In genomic region chr12:43694879-43695278, GRCh38 we compare ENCODE assay signal across 33 cellular contexts.
"Had no signal": no experiment of that assay in that cellular context is flagged by ENCODE, and none has a peak within 500 bp of the region (broad histone marks: within the 10 kb centered on the region; RNA-seq: fewer than 3 reads in every experiment).

No MANE protein-coding gene starts in this region.

- H3K36me3 ChIP-seq: adrenal gland, breast epithelium had no signal

- H3K27me3 ChIP-seq: adrenal gland, body of pancreas, breast epithelium had no signal

- H3K27ac ChIP-seq: adrenal gland, body of pancreas, breast epithelium, PC-9, RWPE1 had no signal

- H3K4me3 ChIP-seq: adrenal gland, body of pancreas, breast epithelium, PC-9 had no signal

- DNase-seq: activated CD4-positive, alpha-beta T cell treated with anti-CD3 and anti-CD28 coated beads for 36 hours; activated CD4-positive, alpha-beta T cell treated with anti-CD3 and anti-CD28 coated beads, Interleukin-2, amount 10 ng/mL, durations not matched to agents 7 days and 5 days; activated CD4-positive, alpha-beta T cell treated with anti-CD3 and anti-CD28 coated beads, Interleukin-2, amount 50 U/mL, for 48 hours; activated CD8-positive, alpha-beta T cell treated with anti-CD3 and anti-CD28 coated beads, Interleukin-2, amount 10 ng/mL, durations not matched to agents 7 days and 5 days; activated gamma-delta T cell; activated naive CD4-positive, alpha-beta T cell treated with anti-CD3 and anti-CD28 coated beads for 36 hours; activated T-cell treated with anti-CD3 and anti-CD28 coated beads, Interleukin-2, amount 50 U/mL, for 24 hours; adrenal gland; body of pancreas; Karpas-422; KBM-7; NCI-H1048; NCI-H1105 treated with DMSO at 0.1 percent for 48 hours; NCI-H1436; NCI-H1694; NCI-H1930; NCI-H2081 treated with DMSO at 0.1 percent for 48 hours; NCI-H2171; NCI-H510A; NCI-H526; NCI-H82; NK-92 treated with Interleukin-12 subunit alpha and Interleukin-12 subunit beta, amount 100 ng/mL, for 24 hours; PC-9; SW 1271; T-helper 1 cell; T-helper 2 cell; T-helper 9 cell had no signal

- H3K4me1 ChIP-seq: adrenal gland, body of pancreas, breast epithelium had no signal

- H3K9me3 ChIP-seq: adrenal gland, body of pancreas, breast epithelium had no signal

- ATAC-seq: activated CD4-positive, alpha-beta T cell treated with anti-CD3 and anti-CD28 coated beads for 36 hours; activated CD4-positive, CD25-positive, alpha-beta regulatory T cell treated with anti-CD3 and anti-CD28 coated beads, Interleukin-2, amount 50 U/mL, for 24 hours; activated CD8-positive, alpha-beta T cell treated with anti-CD3 and anti-CD28 coated beads, Interleukin-2, amount 10 ng/mL, durations not matched to agents 7 days and 5 days; activated naive CD4-positive, alpha-beta T cell treated with anti-CD3 and anti-CD28 coated beads, Interleukin-2, amount 50 U/mL, for 72 hours; body of pancreas; Right ventricle myocardium inferior; WTC11 had no signal
